Comparison of ENCODE assay signal across 1 cellular context in the genomic region with DNA sequence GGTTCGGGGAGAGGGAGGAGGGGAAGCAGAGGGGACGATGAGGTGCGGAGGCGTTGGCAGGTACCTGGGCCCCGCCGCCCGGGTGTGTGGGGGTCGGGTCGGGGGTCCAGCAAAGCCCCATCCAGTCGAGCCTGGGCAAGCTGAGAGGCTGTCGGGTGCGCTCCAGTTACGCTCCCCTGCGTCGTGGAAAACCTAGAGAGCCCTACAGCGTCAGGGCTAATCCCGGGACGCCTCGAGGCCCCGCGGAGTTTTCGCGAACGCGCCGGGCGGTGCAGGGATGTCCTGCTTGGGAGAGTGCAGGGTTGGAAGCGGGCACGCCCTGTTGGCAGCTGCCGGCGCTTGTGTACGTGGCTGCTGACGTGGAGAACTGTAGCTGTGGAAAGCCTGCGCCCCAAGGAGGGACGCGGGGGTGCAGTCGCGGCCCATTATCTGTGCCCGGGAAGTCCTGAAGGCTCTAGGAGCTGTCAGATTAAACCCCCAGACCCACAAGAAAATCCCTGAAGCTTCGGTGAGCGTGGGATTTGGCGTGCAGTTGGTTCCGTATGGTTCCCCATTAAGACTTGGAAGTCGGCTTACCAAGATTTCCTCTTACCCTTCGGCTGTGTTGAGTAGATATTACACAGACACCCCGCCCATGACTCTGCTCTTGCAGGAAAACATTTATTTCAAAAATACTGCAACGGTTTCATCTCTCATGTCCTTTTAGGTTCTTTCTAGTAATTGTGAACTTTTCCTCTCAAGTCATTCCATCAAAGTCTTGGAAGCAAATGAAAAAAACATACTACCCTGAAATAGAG.
A peak's percentile ranks its signal among the peaks of the same experiment; 100 is the strongest.
TF ChIP-seq lines count a peak whose summit lies in the region.

No MANE protein-coding gene starts in this region.

TF ChIP-seq in HEK293, 187 proteins besides CTCF, POLR2A, EP300 and RAD21 (continued from another document):
- TF ChIP-seq, protein P1, sequence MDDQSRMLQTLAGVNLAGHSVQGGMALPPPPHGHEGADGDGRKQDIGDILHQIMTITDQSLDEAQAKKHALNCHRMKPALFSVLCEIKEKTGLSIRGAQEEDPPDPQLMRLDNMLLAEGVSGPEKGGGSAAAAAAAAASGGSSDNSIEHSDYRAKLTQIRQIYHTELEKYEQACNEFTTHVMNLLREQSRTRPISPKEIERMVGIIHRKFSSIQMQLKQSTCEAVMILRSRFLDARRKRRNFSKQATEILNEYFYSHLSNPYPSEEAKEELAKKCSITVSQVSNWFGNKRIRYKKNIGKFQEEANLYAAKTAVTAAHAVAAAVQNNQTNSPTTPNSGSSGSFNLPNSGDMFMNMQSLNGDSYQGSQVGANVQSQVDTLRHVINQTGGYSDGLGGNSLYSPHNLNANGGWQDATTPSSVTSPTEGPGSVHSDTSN (CRISPR knock-in tag; IDR thresholded peaks at IDR 0.05) = no peak
- TF ChIP-seq ZFP69B (tag by site-specific recombination; IDR thresholded peaks at IDR 0.05) = peak; percentile 81
- no peak; the same call in 1 of the 2 replicates for TF ChIP-seq EGR2 (tag by site-specific recombination; IDR thresholded peaks at IDR 0.05; ENCODE audit: low read depth)
- TF ChIP-seq, protein P2, sequence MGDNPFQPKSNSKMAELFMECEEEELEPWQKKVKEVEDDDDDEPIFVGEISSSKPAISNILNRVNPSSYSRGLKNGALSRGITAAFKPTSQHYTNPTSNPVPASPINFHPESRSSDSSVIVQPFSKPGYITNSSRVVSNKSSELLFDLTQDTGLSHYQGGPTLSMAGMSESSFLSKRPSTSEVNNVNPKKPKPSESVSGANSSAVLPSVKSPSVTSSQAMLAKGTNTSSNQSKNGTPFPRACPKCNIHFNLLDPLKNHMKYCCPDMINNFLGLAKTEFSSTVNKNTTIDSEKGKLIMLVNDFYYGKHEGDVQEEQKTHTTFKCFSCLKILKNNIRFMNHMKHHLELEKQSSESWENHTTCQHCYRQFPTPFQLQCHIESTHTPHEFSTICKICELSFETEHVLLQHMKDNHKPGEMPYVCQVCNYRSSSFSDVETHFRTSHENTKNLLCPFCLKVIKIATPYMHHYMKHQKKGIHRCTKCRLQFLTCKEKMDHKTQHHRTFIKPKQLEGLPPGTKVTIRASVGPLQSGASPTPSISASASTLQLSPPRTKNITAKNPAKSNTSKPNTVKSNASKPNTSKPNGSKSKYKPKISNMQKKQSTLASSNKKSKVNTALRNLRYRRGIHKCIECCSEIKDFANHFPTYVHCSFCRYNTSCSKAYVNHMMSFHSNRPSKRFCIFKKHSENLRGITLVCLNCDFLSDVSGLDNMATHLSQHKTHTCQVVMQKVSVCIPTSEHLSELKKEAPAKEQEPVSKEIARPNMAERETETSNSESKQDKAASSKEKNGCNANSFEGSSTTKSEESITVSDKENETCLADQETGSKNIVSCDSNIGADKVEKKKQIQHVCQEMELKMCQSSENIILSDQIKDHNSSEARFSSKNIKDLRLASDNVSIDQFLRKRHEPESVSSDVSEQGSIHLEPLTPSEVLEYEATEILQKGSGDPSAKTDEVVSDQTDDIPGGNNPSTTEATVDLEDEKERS (tag by site-specific recombination; IDR thresholded peaks at IDR 0.05) = 0 out of 2 replicates have a peak, but pooled peaks have one; percentile 55
- no peak for TF ChIP-seq ZNF221 (tag by site-specific recombination; IDR thresholded peaks at IDR 0.05; ENCODE audit: borderline replicate concordance)
- no peak; the same call in 1 of the 2 replicates for TF ChIP-seq ZNF366 (tag by site-specific recombination; conservative IDR thresholded peaks at IDR 0.05)
- TF ChIP-seq ZNF548 (tag by site-specific recombination; IDR thresholded peaks at IDR 0.05) = no peak
- peak; percentile 91; the same call in 1 of the 2 replicates for TF ChIP-seq ZNF785 (tag by site-specific recombination; IDR thresholded peaks at IDR 0.05)
- TF ChIP-seq, protein P3, sequence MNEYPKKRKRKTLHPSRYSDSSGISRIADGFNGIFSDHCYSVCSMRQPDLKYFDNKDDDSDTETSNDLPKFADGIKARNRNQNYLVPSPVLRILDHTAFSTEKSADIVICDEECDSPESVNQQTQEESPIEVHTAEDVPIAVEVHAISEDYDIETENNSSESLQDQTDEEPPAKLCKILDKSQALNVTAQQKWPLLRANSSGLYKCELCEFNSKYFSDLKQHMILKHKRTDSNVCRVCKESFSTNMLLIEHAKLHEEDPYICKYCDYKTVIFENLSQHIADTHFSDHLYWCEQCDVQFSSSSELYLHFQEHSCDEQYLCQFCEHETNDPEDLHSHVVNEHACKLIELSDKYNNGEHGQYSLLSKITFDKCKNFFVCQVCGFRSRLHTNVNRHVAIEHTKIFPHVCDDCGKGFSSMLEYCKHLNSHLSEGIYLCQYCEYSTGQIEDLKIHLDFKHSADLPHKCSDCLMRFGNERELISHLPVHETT (tag by site-specific recombination; IDR thresholded peaks at IDR 0.05) = no peak
- TF ChIP-seq ZNF114 (tag by site-specific recombination; IDR thresholded peaks at IDR 0.05) = no peak
